In genomic region chr22:30601464-30601863, GRCh38 we compare ENCODE assay signal across 1 cellular context.
A peak's percentile ranks its signal among the peaks of the same experiment; 100 is the strongest.
TF ChIP-seq lines count a peak whose summit lies in the region.

No MANE protein-coding gene starts in this region.

TF ChIP-seq in K562, 482 proteins besides CTCF, POLR2A, EP300 and RAD21:
- no peak for TF ChIP-seq NCOA6 (IDR thresholded peaks at IDR 0.05)
- TF ChIP-seq, protein P1, sequence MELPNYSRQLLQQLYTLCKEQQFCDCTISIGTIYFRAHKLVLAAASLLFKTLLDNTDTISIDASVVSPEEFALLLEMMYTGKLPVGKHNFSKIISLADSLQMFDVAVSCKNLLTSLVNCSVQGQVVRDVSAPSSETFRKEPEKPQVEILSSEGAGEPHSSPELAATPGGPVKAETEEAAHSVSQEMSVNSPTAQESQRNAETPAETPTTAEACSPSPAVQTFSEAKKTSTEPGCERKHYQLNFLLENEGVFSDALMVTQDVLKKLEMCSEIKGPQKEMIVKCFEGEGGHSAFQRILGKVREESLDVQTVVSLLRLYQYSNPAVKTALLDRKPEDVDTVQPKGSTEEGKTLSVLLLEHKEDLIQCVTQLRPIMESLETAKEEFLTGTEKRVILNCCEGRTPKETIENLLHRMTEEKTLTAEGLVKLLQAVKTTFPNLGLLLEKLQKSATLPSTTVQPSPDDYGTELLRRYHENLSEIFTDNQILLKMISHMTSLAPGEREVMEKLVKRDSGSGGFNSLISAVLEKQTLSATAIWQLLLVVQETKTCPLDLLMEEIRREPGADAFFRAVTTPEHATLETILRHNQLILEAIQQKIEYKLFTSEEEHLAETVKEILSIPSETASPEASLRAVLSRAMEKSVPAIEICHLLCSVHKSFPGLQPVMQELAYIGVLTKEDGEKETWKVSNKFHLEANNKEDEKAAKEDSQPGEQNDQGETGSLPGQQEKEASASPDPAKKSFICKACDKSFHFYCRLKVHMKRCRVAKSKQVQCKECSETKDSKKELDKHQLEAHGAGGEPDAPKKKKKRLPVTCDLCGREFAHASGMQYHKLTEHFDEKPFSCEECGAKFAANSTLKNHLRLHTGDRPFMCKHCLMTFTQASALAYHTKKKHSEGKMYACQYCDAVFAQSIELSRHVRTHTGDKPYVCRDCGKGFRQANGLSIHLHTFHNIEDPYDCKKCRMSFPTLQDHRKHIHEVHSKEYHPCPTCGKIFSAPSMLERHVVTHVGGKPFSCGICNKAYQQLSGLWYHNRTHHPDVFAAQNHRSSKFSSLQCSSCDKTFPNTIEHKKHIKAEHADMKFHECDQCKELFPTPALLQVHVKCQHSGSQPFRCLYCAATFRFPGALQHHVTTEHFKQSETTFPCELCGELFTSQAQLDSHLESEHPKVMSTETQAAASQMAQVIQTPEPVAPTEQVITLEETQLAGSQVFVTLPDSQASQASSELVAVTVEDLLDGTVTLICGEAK (IDR thresholded peaks at IDR 0.05) = peak; percentile 58
- TF ChIP-seq, protein P1 (CRISPR knock-in tag; IDR thresholded peaks at IDR 0.05) = no peak
- TF ChIP-seq, protein P2, sequence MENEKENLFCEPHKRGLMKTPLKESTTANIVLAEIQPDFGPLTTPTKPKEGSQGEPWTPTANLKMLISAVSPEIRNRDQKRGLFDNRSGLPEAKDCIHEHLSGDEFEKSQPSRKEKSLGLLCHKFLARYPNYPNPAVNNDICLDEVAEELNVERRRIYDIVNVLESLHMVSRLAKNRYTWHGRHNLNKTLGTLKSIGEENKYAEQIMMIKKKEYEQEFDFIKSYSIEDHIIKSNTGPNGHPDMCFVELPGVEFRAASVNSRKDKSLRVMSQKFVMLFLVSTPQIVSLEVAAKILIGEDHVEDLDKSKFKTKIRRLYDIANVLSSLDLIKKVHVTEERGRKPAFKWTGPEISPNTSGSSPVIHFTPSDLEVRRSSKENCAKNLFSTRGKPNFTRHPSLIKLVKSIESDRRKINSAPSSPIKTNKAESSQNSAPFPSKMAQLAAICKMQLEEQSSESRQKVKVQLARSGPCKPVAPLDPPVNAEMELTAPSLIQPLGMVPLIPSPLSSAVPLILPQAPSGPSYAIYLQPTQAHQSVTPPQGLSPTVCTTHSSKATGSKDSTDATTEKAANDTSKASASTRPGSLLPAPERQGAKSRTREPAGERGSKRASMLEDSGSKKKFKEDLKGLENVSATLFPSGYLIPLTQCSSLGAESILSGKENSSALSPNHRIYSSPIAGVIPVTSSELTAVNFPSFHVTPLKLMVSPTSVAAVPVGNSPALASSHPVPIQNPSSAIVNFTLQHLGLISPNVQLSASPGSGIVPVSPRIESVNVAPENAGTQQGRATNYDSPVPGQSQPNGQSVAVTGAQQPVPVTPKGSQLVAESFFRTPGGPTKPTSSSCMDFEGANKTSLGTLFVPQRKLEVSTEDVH (IDR thresholded peaks at IDR 0.05; ENCODE audit: low read depth, partially characterized antibody) = no peak
